1 cellular context compared by ENCODE assay signal in the genomic region with DNA sequence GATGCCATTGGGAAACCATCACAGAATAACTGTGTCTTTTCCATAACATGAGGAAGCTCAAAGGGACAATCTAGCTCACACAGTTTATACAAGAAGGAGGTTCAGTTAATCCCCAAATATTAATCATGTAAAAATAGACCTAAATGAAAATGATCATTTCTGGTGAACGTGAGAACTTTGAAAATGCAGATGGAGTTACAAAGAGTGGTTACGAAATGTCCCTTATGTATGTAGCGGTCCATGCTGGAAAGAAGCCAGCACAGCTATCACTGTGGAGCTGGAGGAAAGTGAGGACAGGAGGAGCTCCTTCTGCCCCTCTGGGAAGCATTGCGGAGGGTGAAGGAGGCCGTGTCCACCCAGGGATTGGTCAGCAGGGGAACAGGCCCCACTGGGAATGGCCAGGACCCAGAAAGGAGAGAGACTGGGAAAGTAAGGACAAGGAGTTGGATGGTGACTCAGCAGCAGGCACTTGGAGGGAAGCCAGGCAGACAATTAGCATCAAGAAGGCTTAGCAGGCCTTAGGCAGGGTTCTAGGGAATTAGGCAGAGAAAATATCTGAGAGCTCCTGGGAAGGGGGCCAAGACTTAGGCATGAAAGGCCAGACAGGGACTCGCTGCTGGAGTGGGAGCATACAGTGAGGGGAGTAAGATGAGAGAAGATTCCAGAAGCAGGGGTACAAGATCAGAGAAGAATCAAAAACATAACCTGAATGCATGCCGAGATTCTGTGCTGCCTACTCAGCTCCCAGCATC.
A peak's percentile ranks its signal among the peaks of the same experiment; 100 is the strongest.
TF ChIP-seq lines count a peak whose summit lies in the region.

No MANE protein-coding gene starts in this region.

TF ChIP-seq in HEK293, 187 proteins besides CTCF, POLR2A, EP300 and RAD21 (continued from another document):
- TF ChIP-seq, protein P1, sequence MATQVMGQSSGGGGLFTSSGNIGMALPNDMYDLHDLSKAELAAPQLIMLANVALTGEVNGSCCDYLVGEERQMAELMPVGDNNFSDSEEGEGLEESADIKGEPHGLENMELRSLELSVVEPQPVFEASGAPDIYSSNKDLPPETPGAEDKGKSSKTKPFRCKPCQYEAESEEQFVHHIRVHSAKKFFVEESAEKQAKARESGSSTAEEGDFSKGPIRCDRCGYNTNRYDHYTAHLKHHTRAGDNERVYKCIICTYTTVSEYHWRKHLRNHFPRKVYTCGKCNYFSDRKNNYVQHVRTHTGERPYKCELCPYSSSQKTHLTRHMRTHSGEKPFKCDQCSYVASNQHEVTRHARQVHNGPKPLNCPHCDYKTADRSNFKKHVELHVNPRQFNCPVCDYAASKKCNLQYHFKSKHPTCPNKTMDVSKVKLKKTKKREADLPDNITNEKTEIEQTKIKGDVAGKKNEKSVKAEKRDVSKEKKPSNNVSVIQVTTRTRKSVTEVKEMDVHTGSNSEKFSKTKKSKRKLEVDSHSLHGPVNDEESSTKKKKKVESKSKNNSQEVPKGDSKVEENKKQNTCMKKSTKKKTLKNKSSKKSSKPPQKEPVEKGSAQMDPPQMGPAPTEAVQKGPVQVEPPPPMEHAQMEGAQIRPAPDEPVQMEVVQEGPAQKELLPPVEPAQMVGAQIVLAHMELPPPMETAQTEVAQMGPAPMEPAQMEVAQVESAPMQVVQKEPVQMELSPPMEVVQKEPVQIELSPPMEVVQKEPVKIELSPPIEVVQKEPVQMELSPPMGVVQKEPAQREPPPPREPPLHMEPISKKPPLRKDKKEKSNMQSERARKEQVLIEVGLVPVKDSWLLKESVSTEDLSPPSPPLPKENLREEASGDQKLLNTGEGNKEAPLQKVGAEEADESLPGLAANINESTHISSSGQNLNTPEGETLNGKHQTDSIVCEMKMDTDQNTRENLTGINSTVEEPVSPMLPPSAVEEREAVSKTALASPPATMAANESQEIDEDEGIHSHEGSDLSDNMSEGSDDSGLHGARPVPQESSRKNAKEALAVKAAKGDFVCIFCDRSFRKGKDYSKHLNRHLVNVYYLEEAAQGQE (tag by site-specific recombination; IDR thresholded peaks at IDR 0.05) = no peak
- TF ChIP-seq ZNF121 (tag by site-specific recombination; IDR thresholded peaks at IDR 0.05) (no peak), KLF8 (tag by site-specific recombination; IDR thresholded peaks at IDR 0.05) (peak; percentile 42; the same call in 1 of the 2 replicates), ZNF830 (tag by site-specific recombination; IDR thresholded peaks at IDR 0.05; ENCODE audit: low read depth) (no peak), ZBTB20 (tag by site-specific recombination; IDR thresholded peaks at IDR 0.05) (peak; percentile 64), SETDB1 (IDR thresholded peaks at IDR 0.05; ENCODE audit: insufficient read length, low read length) (no peak), MYNN (tag by site-specific recombination; IDR thresholded peaks at IDR 0.05; ENCODE audit: borderline replicate concordance) (no peak), ZBTB48 (tag by site-specific recombination; IDR thresholded peaks at IDR 0.05) (peak; percentile 87), ZNF341 (tag by site-specific recombination; IDR thresholded peaks at IDR 0.05; ENCODE audit: low read depth) (peak; percentile 53; the same call in 1 of the 2 replicates), YY1 (tag by site-specific recombination; IDR thresholded peaks at IDR 0.05) (no peak), ZNF544 (tag by site-specific recombination; IDR thresholded peaks at IDR 0.05) (no peak), ZNF248 (tag by site-specific recombination; IDR thresholded peaks at IDR 0.05) (no peak), ZNF354C (tag by site-specific recombination; IDR thresholded peaks at IDR 0.05; ENCODE audit: borderline replicate concordance, low read depth) (no peak), ZNF571 (tag by site-specific recombination; IDR thresholded peaks at IDR 0.05) (no peak)
- TF ChIP-seq, protein P2, sequence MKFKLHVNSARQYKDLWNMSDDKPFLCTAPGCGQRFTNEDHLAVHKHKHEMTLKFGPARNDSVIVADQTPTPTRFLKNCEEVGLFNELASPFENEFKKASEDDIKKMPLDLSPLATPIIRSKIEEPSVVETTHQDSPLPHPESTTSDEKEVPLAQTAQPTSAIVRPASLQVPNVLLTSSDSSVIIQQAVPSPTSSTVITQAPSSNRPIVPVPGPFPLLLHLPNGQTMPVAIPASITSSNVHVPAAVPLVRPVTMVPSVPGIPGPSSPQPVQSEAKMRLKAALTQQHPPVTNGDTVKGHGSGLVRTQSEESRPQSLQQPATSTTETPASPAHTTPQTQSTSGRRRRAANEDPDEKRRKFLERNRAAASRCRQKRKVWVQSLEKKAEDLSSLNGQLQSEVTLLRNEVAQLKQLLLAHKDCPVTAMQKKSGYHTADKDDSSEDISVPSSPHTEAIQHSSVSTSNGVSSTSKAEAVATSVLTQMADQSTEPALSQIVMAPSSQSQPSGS (tag by site-specific recombination; IDR thresholded peaks at IDR 0.05; ENCODE audit: low read depth) = no peak
- TF ChIP-seq, protein P3, sequence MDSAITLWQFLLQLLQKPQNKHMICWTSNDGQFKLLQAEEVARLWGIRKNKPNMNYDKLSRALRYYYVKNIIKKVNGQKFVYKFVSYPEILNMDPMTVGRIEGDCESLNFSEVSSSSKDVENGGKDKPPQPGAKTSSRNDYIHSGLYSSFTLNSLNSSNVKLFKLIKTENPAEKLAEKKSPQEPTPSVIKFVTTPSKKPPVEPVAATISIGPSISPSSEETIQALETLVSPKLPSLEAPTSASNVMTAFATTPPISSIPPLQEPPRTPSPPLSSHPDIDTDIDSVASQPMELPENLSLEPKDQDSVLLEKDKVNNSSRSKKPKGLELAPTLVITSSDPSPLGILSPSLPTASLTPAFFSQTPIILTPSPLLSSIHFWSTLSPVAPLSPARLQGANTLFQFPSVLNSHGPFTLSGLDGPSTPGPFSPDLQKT (IDR thresholded peaks at IDR 0.05; ENCODE audit: borderline replicate concordance, low read depth, low read length) = no peak
- TF ChIP-seq, protein P4, sequence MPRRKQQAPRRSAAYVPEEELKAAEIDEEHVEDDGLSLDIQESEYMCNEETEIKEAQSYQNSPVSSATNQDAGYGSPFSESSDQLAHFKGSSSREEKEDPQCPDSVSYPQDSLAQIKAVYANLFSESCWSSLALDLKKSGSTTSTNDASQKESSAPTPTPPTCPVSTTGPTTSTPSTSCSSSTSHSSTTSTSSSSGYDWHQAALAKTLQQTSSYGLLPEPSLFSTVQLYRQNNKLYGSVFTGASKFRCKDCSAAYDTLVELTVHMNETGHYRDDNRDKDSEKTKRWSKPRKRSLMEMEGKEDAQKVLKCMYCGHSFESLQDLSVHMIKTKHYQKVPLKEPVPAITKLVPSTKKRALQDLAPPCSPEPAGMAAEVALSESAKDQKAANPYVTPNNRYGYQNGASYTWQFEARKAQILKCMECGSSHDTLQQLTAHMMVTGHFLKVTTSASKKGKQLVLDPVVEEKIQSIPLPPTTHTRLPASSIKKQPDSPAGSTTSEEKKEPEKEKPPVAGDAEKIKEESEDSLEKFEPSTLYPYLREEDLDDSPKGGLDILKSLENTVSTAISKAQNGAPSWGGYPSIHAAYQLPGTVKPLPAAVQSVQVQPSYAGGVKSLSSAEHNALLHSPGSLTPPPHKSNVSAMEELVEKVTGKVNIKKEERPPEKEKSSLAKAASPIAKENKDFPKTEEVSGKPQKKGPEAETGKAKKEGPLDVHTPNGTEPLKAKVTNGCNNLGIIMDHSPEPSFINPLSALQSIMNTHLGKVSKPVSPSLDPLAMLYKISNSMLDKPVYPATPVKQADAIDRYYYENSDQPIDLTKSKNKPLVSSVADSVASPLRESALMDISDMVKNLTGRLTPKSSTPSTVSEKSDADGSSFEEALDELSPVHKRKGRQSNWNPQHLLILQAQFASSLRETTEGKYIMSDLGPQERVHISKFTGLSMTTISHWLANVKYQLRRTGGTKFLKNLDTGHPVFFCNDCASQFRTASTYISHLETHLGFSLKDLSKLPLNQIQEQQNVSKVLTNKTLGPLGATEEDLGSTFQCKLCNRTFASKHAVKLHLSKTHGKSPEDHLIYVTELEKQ (tag by site-specific recombination; IDR thresholded peaks at IDR 0.05; ENCODE audit: borderline replicate concordance) = no peak
